Comparison of ENCODE assay signal across 17 cellular contexts in the genomic region with DNA sequence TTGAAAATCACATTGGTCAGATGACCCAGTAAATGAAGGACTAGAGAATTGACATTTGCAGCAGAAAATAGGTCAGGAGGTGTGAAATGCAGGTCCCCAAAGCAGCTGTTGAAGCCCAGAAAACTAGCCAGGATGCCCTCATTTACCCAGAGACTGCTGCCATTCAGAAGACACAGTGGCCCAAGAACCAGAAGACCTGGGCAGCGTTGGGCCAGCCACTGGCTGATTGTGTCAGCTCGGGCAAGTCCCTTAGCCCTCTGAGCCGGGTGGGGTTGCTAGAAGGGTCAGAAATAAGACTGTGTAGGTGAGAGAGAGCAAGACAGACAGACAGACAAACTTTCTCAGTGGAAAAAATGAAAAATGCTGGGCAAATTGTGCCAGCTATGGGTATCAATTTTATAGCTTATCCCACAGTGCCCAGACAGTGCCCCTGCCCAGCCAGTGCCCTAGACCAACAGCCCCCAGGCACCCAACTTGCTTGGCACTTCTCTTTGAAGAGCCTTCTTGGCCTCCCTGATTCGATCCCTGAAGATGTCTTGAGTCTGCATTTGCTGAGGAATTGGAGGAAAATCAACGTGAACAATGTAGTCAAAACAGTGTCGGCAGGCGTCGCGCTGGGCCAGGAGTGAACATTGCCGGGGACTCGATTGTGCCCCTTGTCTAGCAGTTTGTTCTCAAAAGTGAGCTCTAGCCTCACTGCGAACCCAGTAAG.
"Had no signal": no experiment of that assay in that cellular context is flagged by ENCODE, and none has a peak within 500 bp of the region (broad histone marks: within the 10 kb centered on the region; RNA-seq: fewer than 3 reads in every experiment).

No MANE protein-coding gene starts in this region.

- ATAC-seq: activated CD8-positive, alpha-beta T cell treated with anti-CD3 and anti-CD28 coated beads, Interleukin-2, amount 10 ng/mL, durations not matched to agents 7 days and 5 days; activated naive CD8-positive, alpha-beta T cell treated with anti-CD3 and anti-CD28 coated beads, Interleukin-2, amount 50 U/mL, for 24 hours; activated T-cell treated with anti-CD3 and anti-CD28 coated beads, Interleukin-2, amount 50 U/mL, for 4 hours; natural killer cell; stimulated activated naive CD8-positive, alpha-beta T cell treated with anti-CD3 and anti-CD28 coated beads, Interleukin-15, Interleukin-2, amounts not matched to agents 100 U/mL and 50 U/mL, for 24 hours; upper lobe of right lung had no signal

- H3K4me3 Mint-ChIP-seq: activated CD4-positive, alpha-beta T cell treated with anti-CD3 and anti-CD28 coated beads, Interleukin-2, amount 10 ng/mL, durations not matched to agents 24 days and 14 days; activated CD8-positive, alpha-beta T cell treated with anti-CD3 and anti-CD28 coated beads, Interleukin-2, amount 10 ng/mL, durations not matched to agents 7 days and 5 days; activated naive CD4-positive, alpha-beta T cell treated with anti-CD3 and anti-CD28 coated beads, Interleukin-2, amount 10 ng/mL, durations not matched to agents 7 days and 5 days; activated naive CD8-positive, alpha-beta T cell treated with anti-CD3 and anti-CD28 coated beads, Interleukin-2, amount 50 U/mL, for 24 hours; activated T-cell treated with anti-CD3 and anti-CD28 coated beads, Interleukin-2, amount 50 U/mL, for 4 hours; immature natural killer cell; natural killer cell had no signal

- H3K36me3 ChIP-seq: prostate gland, right atrium auricular region, SJCRH30, upper lobe of right lung had no signal

- H3K27ac ChIP-seq: prostate gland, right atrium auricular region, SJCRH30, upper lobe of right lung had no signal

- H3K4me1 ChIP-seq: prostate gland, right atrium auricular region, SJCRH30, upper lobe of right lung had no signal

- H3K36me3 Mint-ChIP-seq: activated naive CD4-positive, alpha-beta T cell treated with anti-CD3 and anti-CD28 coated beads, Interleukin-2, amount 10 ng/mL, durations not matched to agents 7 days and 5 days; immature natural killer cell; natural killer cell had no signal

- H3K9me3 ChIP-seq: prostate gland, right atrium auricular region, upper lobe of right lung had no signal

- H3K27me3 ChIP-seq: right atrium auricular region, SJCRH30, upper lobe of right lung had no signal

- H3K4me3 ChIP-seq: prostate gland, right atrium auricular region, SJCRH30, upper lobe of right lung had no signal

- H3K27me3 Mint-ChIP-seq: activated CD4-positive, alpha-beta T cell treated with anti-CD3 and anti-CD28 coated beads, Interleukin-2, amount 10 ng/mL, durations not matched to agents 24 days and 14 days; activated naive CD4-positive, alpha-beta T cell treated with anti-CD3 and anti-CD28 coated beads, Interleukin-2, amount 10 ng/mL, durations not matched to agents 7 days and 5 days had no signal

- DNase-seq: activated CD4-positive, alpha-beta T cell treated with anti-CD3 and anti-CD28 coated beads, Interleukin-2, amount 10 ng/mL, durations not matched to agents 24 days and 14 days; activated CD8-positive, alpha-beta T cell treated with anti-CD3 and anti-CD28 coated beads, Interleukin-2, amount 10 ng/mL, durations not matched to agents 7 days and 5 days; activated effector memory CD4-positive, alpha-beta T cell treated with Interleukin-2 at 50 U/mL for 16 hours; activated naive CD4-positive, alpha-beta T cell treated with anti-CD3 and anti-CD28 coated beads, Interleukin-2, amount 10 ng/mL, durations not matched to agents 7 days and 5 days; activated naive CD8-positive, alpha-beta T cell treated with anti-CD3 and anti-CD28 coated beads, Interleukin-2, amount 50 U/mL, for 24 hours; activated T-cell treated with anti-CD3 and anti-CD28 coated beads, Interleukin-2, amount 50 U/mL, for 4 hours; immature natural killer cell; left ventricle myocardium superior; mesendoderm; natural killer cell; occipital lobe; SJCRH30; stimulated activated naive CD8-positive, alpha-beta T cell treated with anti-CD3 and anti-CD28 coated beads, Interleukin-15, Interleukin-2, amounts not matched to agents 100 U/mL and 50 U/mL, for 24 hours; T1000; upper lobe of right lung had no signal

- H3K4me1 Mint-ChIP-seq: activated CD4-positive, alpha-beta T cell treated with anti-CD3 and anti-CD28 coated beads, Interleukin-2, amount 10 ng/mL, durations not matched to agents 24 days and 14 days; activated naive CD4-positive, alpha-beta T cell treated with anti-CD3 and anti-CD28 coated beads, Interleukin-2, amount 10 ng/mL, durations not matched to agents 7 days and 5 days; activated naive CD8-positive, alpha-beta T cell treated with anti-CD3 and anti-CD28 coated beads, Interleukin-2, amount 50 U/mL, for 24 hours; immature natural killer cell; natural killer cell had no signal

- H3K27ac Mint-ChIP-seq: activated CD4-positive, alpha-beta T cell treated with anti-CD3 and anti-CD28 coated beads, Interleukin-2, amount 10 ng/mL, durations not matched to agents 24 days and 14 days; activated CD8-positive, alpha-beta T cell treated with anti-CD3 and anti-CD28 coated beads, Interleukin-2, amount 10 ng/mL, durations not matched to agents 7 days and 5 days; activated naive CD4-positive, alpha-beta T cell treated with anti-CD3 and anti-CD28 coated beads, Interleukin-2, amount 10 ng/mL, durations not matched to agents 7 days and 5 days; activated naive CD8-positive, alpha-beta T cell treated with anti-CD3 and anti-CD28 coated beads, Interleukin-2, amount 50 U/mL, for 24 hours; immature natural killer cell; natural killer cell had no signal

- H3K9me3 Mint-ChIP-seq: activated CD4-positive, alpha-beta T cell treated with anti-CD3 and anti-CD28 coated beads, Interleukin-2, amount 10 ng/mL, durations not matched to agents 24 days and 14 days; activated naive CD8-positive, alpha-beta T cell treated with anti-CD3 and anti-CD28 coated beads, Interleukin-2, amount 50 U/mL, for 24 hours; activated T-cell treated with anti-CD3 and anti-CD28 coated beads, Interleukin-2, amount 50 U/mL, for 4 hours; immature natural killer cell; natural killer cell had no signal
